Comparison of ENCODE assay signal across 1 cellular context in genomic region chr1:32817815-32818786, GRCh38.
TF ChIP-seq lines count a peak whose summit lies in the region.

No MANE protein-coding gene starts in this region.

TF ChIP-seq in HepG2, 621 proteins besides CTCF, POLR2A, EP300 and RAD21 (continued from another document and continues in another):
- peak; percentile 54 for TF ChIP-seq ETS1 (CRISPR knock-in tag; IDR thresholded peaks at IDR 0.05)
- TF ChIP-seq ISL2 (CRISPR knock-in tag; IDR thresholded peaks at IDR 0.05) = no peak
- no peak for TF ChIP-seq PRDM4 (CRISPR knock-in tag; IDR thresholded peaks at IDR 0.05; ENCODE audit: borderline replicate concordance)
- no peak for TF ChIP-seq MBD4 (IDR thresholded peaks at IDR 0.05; ENCODE audit: borderline replicate concordance, low read length)
- no peak for TF ChIP-seq PLRG1 (conservative IDR thresholded peaks at IDR 0.05)
- no peak for TF ChIP-seq ZNF446 (CRISPR knock-in tag; IDR thresholded peaks at IDR 0.05)
- TF ChIP-seq FOXC1 (CRISPR knock-in tag; IDR thresholded peaks at IDR 0.05; ENCODE audit: borderline replicate concordance) = no peak; the same call in 1 of the 2 replicates
- TF ChIP-seq SRF (IDR thresholded peaks at IDR 0.05; ENCODE audit: low read depth, low read length) = no peak
- no peak for TF ChIP-seq PAF1 (CRISPR knock-in tag; IDR thresholded peaks at IDR 0.05)
- no peak for TF ChIP-seq SNRNP70 (IDR thresholded peaks at IDR 0.05; ENCODE audit: low read depth, low read length)
- TF ChIP-seq MEIS2 (CRISPR knock-in tag; IDR thresholded peaks at IDR 0.05) = peak; percentile 62; the same call in 1 of the 2 replicates
- TF ChIP-seq, protein P1, sequence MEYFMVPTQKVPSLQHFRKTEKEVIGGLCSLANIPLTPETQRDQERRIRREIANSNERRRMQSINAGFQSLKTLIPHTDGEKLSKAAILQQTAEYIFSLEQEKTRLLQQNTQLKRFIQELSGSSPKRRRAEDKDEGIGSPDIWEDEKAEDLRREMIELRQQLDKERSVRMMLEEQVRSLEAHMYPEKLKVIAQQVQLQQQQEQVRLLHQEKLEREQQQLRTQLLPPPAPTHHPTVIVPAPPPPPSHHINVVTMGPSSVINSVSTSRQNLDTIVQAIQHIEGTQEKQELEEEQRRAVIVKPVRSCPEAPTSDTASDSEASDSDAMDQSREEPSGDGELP (IDR thresholded peaks at IDR 0.05; ENCODE audit: borderline replicate concordance, low read depth) = no peak; the same call in 1 of the 2 replicates
- no peak for TF ChIP-seq NFKBIZ (CRISPR knock-in tag; IDR thresholded peaks at IDR 0.05)
- TF ChIP-seq NR2F2 (IDR thresholded peaks at IDR 0.05; ENCODE audit: borderline replicate concordance, low read depth) = no peak
- TF ChIP-seq ZNF772 (CRISPR knock-in tag; IDR thresholded peaks at IDR 0.05) = no peak
- TF ChIP-seq NPAS2 (CRISPR knock-in tag; IDR thresholded peaks at IDR 0.05; ENCODE audit: borderline replicate concordance) = no peak
- no peak for TF ChIP-seq MTA3 (CRISPR knock-in tag; IDR thresholded peaks at IDR 0.05)
- no peak for TF ChIP-seq ISX (CRISPR knock-in tag; conservative IDR thresholded peaks at IDR 0.05)
- no peak for TF ChIP-seq MTF1 (CRISPR knock-in tag; IDR thresholded peaks at IDR 0.05)
- TF ChIP-seq, protein P2, sequence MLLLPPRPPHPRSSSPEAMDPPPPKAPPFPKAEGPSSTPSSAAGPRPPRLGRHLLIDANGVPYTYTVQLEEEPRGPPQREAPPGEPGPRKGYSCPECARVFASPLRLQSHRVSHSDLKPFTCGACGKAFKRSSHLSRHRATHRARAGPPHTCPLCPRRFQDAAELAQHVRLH (CRISPR knock-in tag; IDR thresholded peaks at IDR 0.05; ENCODE audit: borderline replicate concordance, low read depth) = peak; percentile 48; the same call in 1 of the 2 replicates
- no peak for TF ChIP-seq STAG1 (CRISPR knock-in tag; IDR thresholded peaks at IDR 0.05)
- TF ChIP-seq, protein P3, sequence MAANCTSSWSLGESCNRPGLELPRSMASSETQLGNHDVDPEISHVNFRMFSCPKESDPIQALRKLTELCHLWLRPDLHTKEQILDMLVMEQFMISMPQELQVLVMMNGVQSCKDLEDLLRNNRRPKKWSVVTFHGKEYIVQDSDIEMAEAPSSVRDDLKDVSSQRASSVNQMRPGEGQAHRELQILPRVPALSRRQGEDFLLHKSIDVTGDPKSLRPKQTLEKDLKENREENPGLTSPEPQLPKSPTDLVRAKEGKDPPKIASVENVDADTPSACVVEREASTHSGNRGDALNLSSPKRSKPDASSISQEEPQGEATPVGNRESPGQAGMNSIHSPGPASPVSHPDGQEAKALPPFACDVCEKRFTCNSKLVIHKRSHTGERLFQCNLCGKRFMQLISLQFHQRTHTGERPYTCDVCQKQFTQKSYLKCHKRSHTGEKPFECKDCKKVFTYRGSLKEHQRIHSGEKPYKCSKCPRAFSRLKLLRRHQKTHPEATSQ (CRISPR knock-in tag; IDR thresholded peaks at IDR 0.05; ENCODE audit: borderline replicate concordance) = no peak
- TF ChIP-seq, protein P4, sequence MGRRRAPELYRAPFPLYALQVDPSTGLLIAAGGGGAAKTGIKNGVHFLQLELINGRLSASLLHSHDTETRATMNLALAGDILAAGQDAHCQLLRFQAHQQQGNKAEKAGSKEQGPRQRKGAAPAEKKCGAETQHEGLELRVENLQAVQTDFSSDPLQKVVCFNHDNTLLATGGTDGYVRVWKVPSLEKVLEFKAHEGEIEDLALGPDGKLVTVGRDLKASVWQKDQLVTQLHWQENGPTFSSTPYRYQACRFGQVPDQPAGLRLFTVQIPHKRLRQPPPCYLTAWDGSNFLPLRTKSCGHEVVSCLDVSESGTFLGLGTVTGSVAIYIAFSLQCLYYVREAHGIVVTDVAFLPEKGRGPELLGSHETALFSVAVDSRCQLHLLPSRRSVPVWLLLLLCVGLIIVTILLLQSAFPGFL (CRISPR knock-in tag; IDR thresholded peaks at IDR 0.05) = no peak
- TF ChIP-seq ZNF383 (CRISPR knock-in tag; IDR thresholded peaks at IDR 0.05; ENCODE audit: borderline replicate concordance) = peak; percentile 35; the same call in 1 of the 2 replicates
- TF ChIP-seq CENPT (CRISPR knock-in tag; IDR thresholded peaks at IDR 0.05; ENCODE audit: low read depth) = no peak
- no peak for TF ChIP-seq SCMH1 (CRISPR knock-in tag; IDR thresholded peaks at IDR 0.05; ENCODE audit: borderline replicate concordance)
- TF ChIP-seq FOXJ3 (CRISPR knock-in tag; IDR thresholded peaks at IDR 0.05; ENCODE audit: borderline replicate concordance) = 0 out of 2 replicates have a peak, but pooled peaks have one; percentile 23
- TF ChIP-seq RBM39 (IDR thresholded peaks at IDR 0.05; ENCODE audit: low read depth, low read length, poor library complexity, severe bottlenecking) = no peak
- TF ChIP-seq ZNF574 (CRISPR knock-in tag; IDR thresholded peaks at IDR 0.05) = peak; percentile 56; the same call in 1 of the 2 replicates
- TF ChIP-seq, protein P5, sequence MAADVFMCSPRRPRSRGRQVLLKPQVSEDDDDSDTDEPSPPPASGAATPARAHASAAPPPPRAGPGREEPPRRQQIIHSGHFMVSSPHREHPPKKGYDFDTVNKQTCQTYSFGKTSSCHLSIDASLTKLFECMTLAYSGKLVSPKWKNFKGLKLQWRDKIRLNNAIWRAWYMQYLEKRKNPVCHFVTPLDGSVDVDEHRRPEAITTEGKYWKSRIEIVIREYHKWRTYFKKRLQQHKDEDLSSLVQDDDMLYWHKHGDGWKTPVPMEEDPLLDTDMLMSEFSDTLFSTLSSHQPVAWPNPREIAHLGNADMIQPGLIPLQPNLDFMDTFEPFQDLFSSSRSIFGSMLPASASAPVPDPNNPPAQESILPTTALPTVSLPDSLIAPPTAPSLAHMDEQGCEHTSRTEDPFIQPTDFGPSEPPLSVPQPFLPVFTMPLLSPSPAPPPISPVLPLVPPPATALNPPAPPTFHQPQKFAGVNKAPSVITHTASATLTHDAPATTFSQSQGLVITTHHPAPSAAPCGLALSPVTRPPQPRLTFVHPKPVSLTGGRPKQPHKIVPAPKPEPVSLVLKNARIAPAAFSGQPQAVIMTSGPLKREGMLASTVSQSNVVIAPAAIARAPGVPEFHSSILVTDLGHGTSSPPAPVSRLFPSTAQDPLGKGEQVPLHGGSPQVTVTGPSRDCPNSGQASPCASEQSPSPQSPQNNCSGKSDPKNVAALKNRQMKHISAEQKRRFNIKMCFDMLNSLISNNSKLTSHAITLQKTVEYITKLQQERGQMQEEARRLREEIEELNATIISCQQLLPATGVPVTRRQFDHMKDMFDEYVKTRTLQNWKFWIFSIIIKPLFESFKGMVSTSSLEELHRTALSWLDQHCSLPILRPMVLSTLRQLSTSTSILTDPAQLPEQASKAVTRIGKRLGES (CRISPR knock-in tag; IDR thresholded peaks at IDR 0.05; ENCODE audit: borderline replicate concordance) = no peak
- no peak for TF ChIP-seq DPF2 (CRISPR knock-in tag; IDR thresholded peaks at IDR 0.05; ENCODE audit: borderline replicate concordance, low read depth)
- no peak for TF ChIP-seq SMARCE1 (IDR thresholded peaks at IDR 0.05; ENCODE audit: borderline replicate concordance)
- TF ChIP-seq ZNF660 (CRISPR knock-in tag; IDR thresholded peaks at IDR 0.05; ENCODE audit: borderline replicate concordance, low read depth) = no peak
- TF ChIP-seq ZNF281 (CRISPR knock-in tag; IDR thresholded peaks at IDR 0.05; ENCODE audit: borderline replicate concordance) = peak; percentile 84
- no peak for TF ChIP-seq U2AF2 (IDR thresholded peaks at IDR 0.05; ENCODE audit: low read depth, low read length)
- TF ChIP-seq, protein P6, sequence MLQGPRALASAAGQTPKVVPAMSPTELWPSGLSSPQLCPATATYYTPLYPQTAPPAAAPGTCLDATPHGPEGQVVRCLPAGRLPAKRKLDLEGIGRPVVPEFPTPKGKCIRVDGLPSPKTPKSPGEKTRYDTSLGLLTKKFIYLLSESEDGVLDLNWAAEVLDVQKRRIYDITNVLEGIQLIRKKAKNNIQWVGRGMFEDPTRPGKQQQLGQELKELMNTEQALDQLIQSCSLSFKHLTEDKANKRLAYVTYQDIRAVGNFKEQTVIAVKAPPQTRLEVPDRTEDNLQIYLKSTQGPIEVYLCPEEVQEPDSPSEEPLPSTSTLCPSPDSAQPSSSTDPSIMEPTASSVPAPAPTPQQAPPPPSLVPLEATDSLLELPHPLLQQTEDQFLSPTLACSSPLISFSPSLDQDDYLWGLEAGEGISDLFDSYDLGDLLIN (CRISPR knock-in tag; IDR thresholded peaks at IDR 0.05; ENCODE audit: borderline replicate concordance) = 0 out of 2 replicates have a peak, but pooled peaks have one; percentile 9
- peak; percentile 92 for TF ChIP-seq TFDP2 (CRISPR knock-in tag; IDR thresholded peaks at IDR 0.05)
- TF ChIP-seq ZNF720 (CRISPR knock-in tag; IDR thresholded peaks at IDR 0.05) = no peak
- TF ChIP-seq ZNF431 (CRISPR knock-in tag; IDR thresholded peaks at IDR 0.05; ENCODE audit: borderline replicate concordance, low read depth) = no peak
- TF ChIP-seq MXD3 (CRISPR knock-in tag; IDR thresholded peaks at IDR 0.05) = 0 out of 2 replicates have a peak, but pooled peaks have one; percentile 60
